ENCODE assay signal across 10 cellular contexts in genomic region chr11:118216621-118217526, GRCh38. TPM values are rescaled to one million over a fixed set of nuclear protein-coding genes. Genes with fewer than 3 reads are reported as not detected.
DNase-seq lines count a peak whose midpoint lies in the region; ATAC-seq and TF ChIP-seq lines count a peak whose summit lies in the region.
"Had no signal": no experiment of that assay in that cellular context is flagged by ENCODE, and none has a peak within 500 bp of the region (broad histone marks: within the 10 kb centered on the region; RNA-seq: fewer than 3 reads in every experiment).

No MANE protein-coding gene starts in this region.

- H3F3A ChIP-seq in smooth muscle cell (ENCODE audit: low read depth): no peaks in the 10 kb centered on the region

- peak; percentile 70 to 75 for DNase-seq in activated T-cell treated with anti-CD3 and anti-CD28 coated beads, Interleukin-2, amount 50 U/mL, for 72 hours
- DNase-seq in stimulated activated CD4-positive, alpha-beta T cell treated with anti-CD3 and anti-CD28 coated beads, Interleukin-4, amount 100 ng/mL, for 4 hours: peak; percentile 37 to 56
- DNase-seq in smooth muscle cell (lab: John Stamatoyannopoulos, UW; ENCODE audit: unreplicated experiment) (no peak), GM19238 (ENCODE audit: insufficient read length, low spot score) (no peak), left lung (no peak), NCI-H345 (lab: John Stamatoyannopoulos, UW) (no peak)
- DNase-seq: posterior cingulate gyrus had no signal

- H3K4me3 ChIP-seq in smooth muscle cell: no peak overlapping the region
- no peak overlapping the region for H3K4me3 ChIP-seq in left lung

- H3K4me2 ChIP-seq in smooth muscle cell: no peak overlapping the region

- H4K20me1 ChIP-seq in smooth muscle cell (ENCODE audit: low read depth): no peaks in the 10 kb centered on the region

- peaks cover 24 to 55% of the 10 kb centered on the region in 2 donors for H3K36me3 Mint-ChIP-seq in activated T-cell treated with anti-CD3 and anti-CD28 coated beads, Interleukin-2, amount 50 U/mL, for 72 hours (ENCODE audit: insufficient read depth in 2 of 2)

- ATAC-seq in GM18909 (IDR thresholded peaks at IDR 0.05; ENCODE audit: poor library complexity, unreplicated experiment) (peak; percentile 50), HG03196 (IDR thresholded peaks at IDR 0.05; ENCODE audit: unreplicated experiment) (peak; percentile 50), left lung (no peak)
- peak; percentile 78 to 80 for ATAC-seq in activated T-cell treated with anti-CD3 and anti-CD28 coated beads, Interleukin-2, amount 50 U/mL, for 72 hours (replicated peaks in 1 of 2)

- peaks cover 100% of the 10 kb centered on the region for H3K4me1 Mint-ChIP-seq in activated T-cell treated with anti-CD3 and anti-CD28 coated beads, Interleukin-2, amount 50 U/mL, for 72 hours (ENCODE audit: low read depth)

- no peaks in the 10 kb centered on the region for H3K9me3 Mint-ChIP-seq in activated T-cell treated with anti-CD3 and anti-CD28 coated beads, Interleukin-2, amount 50 U/mL, for 72 hours

- WGBS in smooth muscle cell (ENCODE audit: low lambda C conversion rate): 86% methylated on average over 12 of the region's 12 CpGs

- H3K27ac Mint-ChIP-seq in activated T-cell treated with anti-CD3 and anti-CD28 coated beads, Interleukin-2, amount 50 U/mL, for 72 hours: peak overlapping the region; percentile 97

- H2AFZ ChIP-seq in smooth muscle cell (ENCODE audit: low read depth): no peak overlapping the region

- no peak overlapping the region for H3K27ac ChIP-seq in smooth muscle cell (ENCODE audit: low read depth)
- H3K27ac ChIP-seq in left lung: peak overlapping the region in 1 of 2 donors; percentile 18

- no peaks in the 10 kb centered on the region for H3K4me1 ChIP-seq in smooth muscle cell (ENCODE audit: low read depth)
- peaks cover 5 to 95% of the 10 kb centered on the region in 2 donors for H3K4me1 ChIP-seq in left lung

- H3K9me3 ChIP-seq in smooth muscle cell (replicated peaks; ENCODE audit: low read depth) (no peaks in the 10 kb centered on the region), left lung (no peaks in the 10 kb centered on the region)

- H3K27me3 ChIP-seq in smooth muscle cell (ENCODE audit: low read depth): peaks cover 24% of the 10 kb centered on the region
- no peaks in the 10 kb centered on the region for H3K27me3 ChIP-seq in left lung

- intact Hi-C loops in left lung (cut with DNase I): no loop called here

- no peak overlapping the region for H3K9ac ChIP-seq in smooth muscle cell (ENCODE audit: low read depth)

- H3K79me2 ChIP-seq in smooth muscle cell (ENCODE audit: low read depth): no peaks in the 10 kb centered on the region

- no peaks in the 10 kb centered on the region for H3K27me3 Mint-ChIP-seq in activated T-cell treated with anti-CD3 and anti-CD28 coated beads, Interleukin-2, amount 50 U/mL, for 72 hours (ENCODE audit: low read depth)

- TF ChIP-seq CTCF in smooth muscle cell (IDR thresholded peaks at IDR 0.05; ENCODE audit: borderline replicate concordance, insufficient read depth, poor library complexity, severe bottlenecking) (no peak), left lung (IDR thresholded peaks at IDR 0.05) (no peak)

- H3K36me3 ChIP-seq in smooth muscle cell (ENCODE audit: low read depth) (no peaks in the 10 kb centered on the region), left lung (no peaks in the 10 kb centered on the region)

- H3K4me3 Mint-ChIP-seq in activated T-cell treated with anti-CD3 and anti-CD28 coated beads, Interleukin-2, amount 50 U/mL, for 72 hours: peak overlapping the region; percentile 81 to 85

RNA-seq across cellular contexts. Expression of gene JAML, which starts 7.9 kb away (rescaled TPM):
- total RNA-seq in activated T-cell treated with anti-CD3 and anti-CD28 coated beads, Interleukin-2, amount 50 U/mL, for 72 hours: 100 to 1,000 TPM; 272 to 369 TPM
- total RNA-seq in smooth muscle cell (not detected in 2 replicates), left lung (10 to 100 TPM; 20.4 to 47.2 TPM)
- not detected in 2 replicates for polyA plus RNA-seq in smooth muscle cell
- total RNA-seq: fibroblast of villous mesenchyme had no signal

RNA-seq across cellular contexts. Expression of gene MPZL3, which starts 35.3 kb away (rescaled TPM):
- 10 to 100 TPM; 71.3 to 76.3 TPM for total RNA-seq in activated T-cell treated with anti-CD3 and anti-CD28 coated beads, Interleukin-2, amount 50 U/mL, for 72 hours
- total RNA-seq in smooth muscle cell (7.7 and 9.0 TPM in 2 replicates), left lung (10 to 100 TPM; 13.2 to 16.3 TPM)
- 1.7 and 5.4 TPM in 2 replicates for polyA plus RNA-seq in smooth muscle cell

RNA-seq across cellular contexts. Expression of gene SCN2B, which starts 40.4 kb away (rescaled TPM):
- not detected for total RNA-seq in activated T-cell treated with anti-CD3 and anti-CD28 coated beads, Interleukin-2, amount 50 U/mL, for 72 hours
- 0.13 and 0.40 TPM in 2 replicates for total RNA-seq in smooth muscle cell
- 0.22 and 0.31 TPM in 2 replicates for polyA plus RNA-seq in smooth muscle cell
- 1 to 10 TPM; 1.0 to 4.1 TPM for total RNA-seq in left lung
- total RNA-seq: fibroblast of villous mesenchyme had no signal

RNA-seq across cellular contexts. Expression of gene MPZL2, which starts 47.2 kb away (rescaled TPM):
- total RNA-seq in activated T-cell treated with anti-CD3 and anti-CD28 coated beads, Interleukin-2, amount 50 U/mL, for 72 hours: 10 to 100 TPM; 10.1 to 12.9 TPM
- total RNA-seq in smooth muscle cell: 40.0 and 53.9 TPM in 2 replicates
- polyA plus RNA-seq in smooth muscle cell: 5.5 and 21.6 TPM in 2 replicates
- 100 to 1,000 TPM; 111 to 117 TPM for total RNA-seq in left lung
- total RNA-seq: fibroblast of villous mesenchyme had no signal

Comparison
In these comparisons a context has a peak if more than half of its experiments do, and no peak if none do; other contexts are left out.
1. DNase-seq: peak in activated T-cell treated with anti-CD3 and anti-CD28 coated beads, Interleukin-2, amount 50 U/mL, for 72 hours (2 of 2) and stimulated activated CD4-positive, alpha-beta T cell treated with anti-CD3 and anti-CD28 coated beads, Interleukin-4, amount 100 ng/mL, for 4 hours (2 of 2); none in smooth muscle cell (single experiment), GM19238 (single experiment), left lung (0 of 2) and NCI-H345 (single experiment).
2. RNA of gene JAML, which starts 7.9 kb away (total RNA-seq): 272 to 369 TPM in activated T-cell treated with anti-CD3 and anti-CD28 coated beads, Interleukin-2, amount 50 U/mL, for 72 hours and 20.4 to 47.2 TPM in left lung; not detected in smooth muscle cell; every median in the first group is over 10 times any median in the second.